ENCODE assay signal across 1 cellular context in genomic region chr3:45152307-45152706, GRCh38.
TF ChIP-seq lines count a peak whose summit lies in the region.

No MANE protein-coding gene starts in this region.

TF ChIP-seq in HCT116, 20 proteins besides CTCF, POLR2A, EP300 and RAD21 (continued from another document):
- TF ChIP-seq, protein P1, sequence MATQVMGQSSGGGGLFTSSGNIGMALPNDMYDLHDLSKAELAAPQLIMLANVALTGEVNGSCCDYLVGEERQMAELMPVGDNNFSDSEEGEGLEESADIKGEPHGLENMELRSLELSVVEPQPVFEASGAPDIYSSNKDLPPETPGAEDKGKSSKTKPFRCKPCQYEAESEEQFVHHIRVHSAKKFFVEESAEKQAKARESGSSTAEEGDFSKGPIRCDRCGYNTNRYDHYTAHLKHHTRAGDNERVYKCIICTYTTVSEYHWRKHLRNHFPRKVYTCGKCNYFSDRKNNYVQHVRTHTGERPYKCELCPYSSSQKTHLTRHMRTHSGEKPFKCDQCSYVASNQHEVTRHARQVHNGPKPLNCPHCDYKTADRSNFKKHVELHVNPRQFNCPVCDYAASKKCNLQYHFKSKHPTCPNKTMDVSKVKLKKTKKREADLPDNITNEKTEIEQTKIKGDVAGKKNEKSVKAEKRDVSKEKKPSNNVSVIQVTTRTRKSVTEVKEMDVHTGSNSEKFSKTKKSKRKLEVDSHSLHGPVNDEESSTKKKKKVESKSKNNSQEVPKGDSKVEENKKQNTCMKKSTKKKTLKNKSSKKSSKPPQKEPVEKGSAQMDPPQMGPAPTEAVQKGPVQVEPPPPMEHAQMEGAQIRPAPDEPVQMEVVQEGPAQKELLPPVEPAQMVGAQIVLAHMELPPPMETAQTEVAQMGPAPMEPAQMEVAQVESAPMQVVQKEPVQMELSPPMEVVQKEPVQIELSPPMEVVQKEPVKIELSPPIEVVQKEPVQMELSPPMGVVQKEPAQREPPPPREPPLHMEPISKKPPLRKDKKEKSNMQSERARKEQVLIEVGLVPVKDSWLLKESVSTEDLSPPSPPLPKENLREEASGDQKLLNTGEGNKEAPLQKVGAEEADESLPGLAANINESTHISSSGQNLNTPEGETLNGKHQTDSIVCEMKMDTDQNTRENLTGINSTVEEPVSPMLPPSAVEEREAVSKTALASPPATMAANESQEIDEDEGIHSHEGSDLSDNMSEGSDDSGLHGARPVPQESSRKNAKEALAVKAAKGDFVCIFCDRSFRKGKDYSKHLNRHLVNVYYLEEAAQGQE (IDR thresholded peaks at IDR 0.05; ENCODE audit: low read depth): no peak
- TF ChIP-seq JUND (IDR thresholded peaks at IDR 0.05): no peak
- no peak for TF ChIP-seq SP1 (IDR thresholded peaks at IDR 0.05; ENCODE audit: low read depth)
- no peak for TF ChIP-seq CEBPB (IDR thresholded peaks at IDR 0.05; ENCODE audit: low read depth)
- TF ChIP-seq EGR1 (IDR thresholded peaks at IDR 0.05; ENCODE audit: low read depth): no peak
- no peak for TF ChIP-seq POLR2AphosphoS5 (IDR thresholded peaks at IDR 0.05; ENCODE audit: low read depth, low read length)
- no peak for TF ChIP-seq CBX3 (IDR thresholded peaks at IDR 0.05; ENCODE audit: low read depth)
- no peak for TF ChIP-seq ELF1 (IDR thresholded peaks at IDR 0.05; ENCODE audit: borderline replicate concordance, low read depth)
- no peak for TF ChIP-seq YY1 (IDR thresholded peaks at IDR 0.05; ENCODE audit: extremely low read depth, insufficient replicate concordance, low read depth, low read length)
TF ChIP-seq in HCT116: peak in this region for 0.
